ENCODE assay signal across 9 cellular contexts in the genomic region with DNA sequence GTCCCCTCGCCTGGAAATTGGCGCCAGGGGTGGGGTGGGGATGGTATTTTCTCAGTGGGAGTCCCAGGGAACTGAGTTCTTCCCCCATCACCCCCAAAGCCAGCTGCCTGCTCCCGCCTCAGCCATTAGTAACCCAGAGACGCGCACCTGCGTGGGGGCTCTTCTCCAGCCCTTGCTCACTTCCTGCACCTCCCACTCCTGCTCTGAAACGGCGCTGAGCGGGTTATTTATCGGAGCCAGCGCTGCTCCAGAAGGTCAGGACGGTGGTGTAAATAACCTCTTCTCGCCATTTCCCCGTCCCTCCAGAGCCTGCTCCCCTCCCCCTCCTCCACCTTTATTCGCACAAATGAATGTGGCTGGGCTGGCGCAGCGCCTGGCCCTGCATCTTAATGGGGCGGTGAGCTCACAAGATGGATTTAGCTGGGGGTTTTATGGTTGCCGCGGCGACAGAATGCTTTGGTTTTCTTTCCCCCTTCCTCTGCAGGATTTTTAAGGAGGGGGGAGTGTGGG. TPM values are rescaled to one million over a fixed set of nuclear protein-coding genes. Genes with fewer than 3 reads are reported as not detected.
A peak's percentile ranks its signal among the peaks of the same experiment; 100 is the strongest.
DNase-seq lines count a peak whose midpoint lies in the region; ATAC-seq lines count a peak whose summit lies in the region.
"Had no signal": no experiment of that assay in that cellular context is flagged by ENCODE, and none has a peak within 500 bp of the region (broad histone marks: within the 10 kb centered on the region; RNA-seq: fewer than 3 reads in every experiment).

No MANE protein-coding gene starts in this region.

- no peak for DNase-seq in activated CD4-positive, CD25-positive, alpha-beta regulatory T cell treated with anti-CD3 and anti-CD28 coated beads, Interleukin-2, amount 50 U/mL, for 72 hours
- peak; percentile 40 to 50 for DNase-seq in activated CD4-positive, alpha-beta T cell treated with anti-CD3 and anti-CD28 coated beads, Interleukin-2, amount 50 U/mL, for 48 hours
- peak; percentile 73 for DNase-seq in Right ventricle myocardium superior
- peak; percentile 57 to 94 (median 71) for DNase-seq in posterior cingulate gyrus
- no peak for DNase-seq in OCI-M1 (lab: John Stamatoyannopoulos, UW)

- ATAC-seq in activated CD4-positive, CD25-positive, alpha-beta regulatory T cell treated with anti-CD3 and anti-CD28 coated beads, Interleukin-2, amount 50 U/mL, for 24 hours = peak; percentile 71 to 76
- ATAC-seq in Right ventricle myocardium superior (ENCODE audit: poor library complexity) (peak; percentile 76), HG03196 (IDR thresholded peaks at IDR 0.05; ENCODE audit: unreplicated experiment) (no peak), HG02981 (IDR thresholded peaks at IDR 0.05; ENCODE audit: unreplicated experiment) (no peak)

- intact Hi-C loops in Right ventricle myocardium superior (cut with DNase I) (no loop called here), posterior cingulate gyrus (cut with DNase I) (no loop called here)

RNA-seq across cellular contexts. Expression of a gene that starts 12.2 kb away (rescaled TPM):
- not detected for total RNA-seq in Right ventricle myocardium superior

RNA-seq across cellular contexts. Expression of a gene that starts 27.1 kb away (rescaled TPM):
- 116 TPM for total RNA-seq in Right ventricle myocardium superior

RNA-seq across cellular contexts. Expression of a gene that starts 32.5 kb away (rescaled TPM):
- total RNA-seq in Right ventricle myocardium superior = 10.7 TPM

RNA-seq across cellular contexts. Expression of a gene that starts 51.3 kb away (rescaled TPM):
- 0.40 TPM for total RNA-seq in Right ventricle myocardium superior
- total RNA-seq: T-helper 1 cell treated with Interleukin-12 subunit alpha and Interleukin-12 subunit beta and Interleukin-4 antibody, amounts not matched to agents 30 ng/mL and 1 ng/mL, for 36 hours had no signal

Comparison
In these comparisons a context has a peak if more than half of its experiments do, and no peak if none do; other contexts are left out.
1. ATAC-seq: peak in activated CD4-positive, CD25-positive, alpha-beta regulatory T cell treated with anti-CD3 and anti-CD28 coated beads, Interleukin-2, amount 50 U/mL, for 24 hours (2 of 2) and Right ventricle myocardium superior (single experiment); none in HG03196 (single experiment) and HG02981 (single experiment).
2. DNase-seq: peak in activated CD4-positive, alpha-beta T cell treated with anti-CD3 and anti-CD28 coated beads, Interleukin-2, amount 50 U/mL, for 48 hours (2 of 2), Right ventricle myocardium superior (single experiment) and posterior cingulate gyrus (10 of 10); none in activated CD4-positive, CD25-positive, alpha-beta regulatory T cell treated with anti-CD3 and anti-CD28 coated beads, Interleukin-2, amount 50 U/mL, for 72 hours (single experiment) and OCI-M1 (single experiment).